In genomic region chr22:27149886-27150529, GRCh38 we compare ENCODE assay signal across 19 cellular contexts.
DNase-seq lines count a peak whose midpoint lies in the region; ATAC-seq and TF ChIP-seq lines count a peak whose summit lies in the region.
"Had no signal": no experiment of that assay in that cellular context is flagged by ENCODE, and none has a peak within 500 bp of the region (broad histone marks: within the 10 kb centered on the region; RNA-seq: fewer than 3 reads in every experiment).

No MANE protein-coding gene starts in this region.

- peak; percentile 30 for DNase-seq in NCI-H1092 treated with DMSO at 0.1 percent for 48 hours (lab: John Stamatoyannopoulos, UW)
- DNase-seq in NCI-H1092 (lab: John Stamatoyannopoulos, UW): no peak
- peak in 1 of 2 experiments; percentile 51 for DNase-seq in SJSA1 (ENCODE audit: low read depth in 1 of 2, low spot score in 2 of 2)
- no peak for DNase-seq in esophagus muscularis mucosa (ENCODE audit: extremely low spot score)
- DNase-seq in WTC11 (ENCODE audit: low spot score): no peak
- DNase-seq: activated CD4-positive, CD25-positive, alpha-beta regulatory T cell treated with anti-CD3 and anti-CD28 coated beads, Interleukin-2, amount 50 U/mL, for 72 hours; activated effector memory CD4-positive, alpha-beta T cell treated with anti-CD3 and anti-CD28 coated beads, Interleukin-2, amount 50 U/mL, for 16 hours; amygdala; CD8-positive, alpha-beta T cell; colonic mucosa; NCI-H1105; thyroid gland had no signal

- peaks cover 22% of the 10 kb centered on the region for H3K9me3 Mint-ChIP-seq in WTC11

- no peak overlapping the region for H3K27ac Mint-ChIP-seq in WTC11
- H3K27ac Mint-ChIP-seq: CD8-positive, alpha-beta T cell had no signal

- H3K4me1 ChIP-seq in SJSA1 (replicated peaks) (peaks cover 30% of the 10 kb centered on the region), gastroesophageal sphincter (peaks cover 0 to 22% (median 0%) of the 10 kb centered on the region in 3 donors), rectal smooth muscle tissue (ENCODE audit: control insufficient read depth, insufficient read depth, low read length) (no peaks in the 10 kb centered on the region), esophagus muscularis mucosa (peaks cover 0 to 19% (median 11%) of the 10 kb centered on the region in 4 donors)
- H3K4me1 ChIP-seq: colonic mucosa, parathyroid adenoma had no signal

- no peaks in the 10 kb centered on the region for H3K4me1 Mint-ChIP-seq in WTC11

- H3K36me3 Mint-ChIP-seq in WTC11: peaks cover 8% of the 10 kb centered on the region
- H3K36me3 Mint-ChIP-seq: CD8-positive, alpha-beta T cell had no signal

- H3K27me3 ChIP-seq in SJSA1 (replicated peaks) (no peaks in the 10 kb centered on the region), gastroesophageal sphincter (no peaks in the 10 kb centered on the region), rectal smooth muscle tissue (ENCODE audit: control insufficient read depth, insufficient read depth, low read length) (no peaks in the 10 kb centered on the region), esophagus muscularis mucosa (no peaks in the 10 kb centered on the region)
- H3K27me3 ChIP-seq: colonic mucosa, thyroid gland had no signal

- H3K27ac ChIP-seq in SJSA1 (peak overlapping the region; percentile 23), gastroesophageal sphincter (no peak overlapping the region), rectal smooth muscle tissue (ENCODE audit: low read depth, low read length) (no peak overlapping the region), esophagus muscularis mucosa (replicated peaks in 1 of 4) (no peak overlapping the region)
- H3K27ac ChIP-seq: 22Rv1, colonic mucosa, KMS-11, parathyroid adenoma, thyroid gland had no signal

- H3K27me3 Mint-ChIP-seq in WTC11 (ENCODE audit: low read depth): no peaks in the 10 kb centered on the region

- no peak overlapping the region for H3K9ac ChIP-seq in rectal smooth muscle tissue (ENCODE audit: low read length)
- H3K9ac ChIP-seq: KMS-11, parathyroid adenoma had no signal

- ATAC-seq in gastroesophageal sphincter (peak; percentile 28), WTC11 (no peak), GM21515 (IDR thresholded peaks at IDR 0.05; ENCODE audit: unreplicated experiment) (no peak)
- ATAC-seq: CD8-positive, alpha-beta T cell; esophagus mucosa had no signal

- WGBS in gastroesophageal sphincter (ENCODE audit: low coverage in 1 of 2), 2 donors: 29 to 34% methylated on average over 4 to 10 of the region's 12 CpGs
- WGBS in esophagus muscularis mucosa: 52% methylated on average over 12 of the region's 12 CpGs

- POLR2A ChIA-PET in WTC11 (lab: Charles Lee): no interaction called here

- no peak overlapping the region for H3K4me3 ChIP-seq in SJSA1
- H3K4me3 ChIP-seq in gastroesophageal sphincter: no peak overlapping the region
- peak overlapping the region; percentile 2 for H3K4me3 ChIP-seq in rectal smooth muscle tissue (ENCODE audit: low read length)
- H3K4me3 ChIP-seq in esophagus muscularis mucosa: no peak overlapping the region
- H3K4me3 ChIP-seq: colonic mucosa, thyroid gland had no signal

- intact Hi-C loops in esophagus muscularis mucosa (cut with DNase I): no loop called here

- no peaks in the 10 kb centered on the region for H3K9me3 ChIP-seq in SJSA1 (replicated peaks)
- H3K9me3 ChIP-seq in gastroesophageal sphincter: no peaks in the 10 kb centered on the region
- H3K9me3 ChIP-seq in esophagus muscularis mucosa: no peaks in the 10 kb centered on the region
- H3K9me3 ChIP-seq: colonic mucosa, thyroid gland had no signal

- TF ChIP-seq CTCF in gastroesophageal sphincter (IDR thresholded peaks at IDR 0.05) (no peak), esophagus muscularis mucosa (IDR thresholded peaks at IDR 0.05) (no peak), WTC11 (IDR thresholded peaks at IDR 0.05) (no peak)

- TF ChIP-seq POLR2A in gastroesophageal sphincter (IDR thresholded peaks at IDR 0.05) (no peak), esophagus muscularis mucosa (IDR thresholded peaks at IDR 0.05; ENCODE audit: low read depth) (no peak)

- CTCF ChIA-PET in WTC11 (lab: Charles Lee): interaction anchor here (1.6 to 1.9 kb wide), 2 partner anchors 15 to 182 kb away, joined by 4 to 8 read pairs; no protein-coding TSS in a partner anchor

- TF ChIP-seq EP300 in gastroesophageal sphincter (IDR thresholded peaks at IDR 0.05) (no peak), esophagus muscularis mucosa (IDR thresholded peaks at IDR 0.05) (no peak)

- no peaks in the 10 kb centered on the region for H3K36me3 ChIP-seq in SJSA1
- no peaks in the 10 kb centered on the region for H3K36me3 ChIP-seq in gastroesophageal sphincter
- no peaks in the 10 kb centered on the region for H3K36me3 ChIP-seq in rectal smooth muscle tissue (ENCODE audit: control insufficient read depth, insufficient read depth, low read length)
- no peaks in the 10 kb centered on the region for H3K36me3 ChIP-seq in esophagus muscularis mucosa
- H3K36me3 ChIP-seq: colonic mucosa, thyroid gland had no signal

- no peak overlapping the region for H3K4me3 Mint-ChIP-seq in WTC11
- H3K4me3 Mint-ChIP-seq: CD8-positive, alpha-beta T cell had no signal

TF ChIP-seq in WTC11, 78 proteins besides CTCF, POLR2A, EP300 and RAD21:
- TF ChIP-seq ATF1 (CRISPR knock-in tag; IDR thresholded peaks at IDR 0.05) (no peak), RELA (CRISPR knock-in tag; IDR thresholded peaks at IDR 0.05; ENCODE audit: borderline replicate concordance) (no peak), TP53 (CRISPR knock-in tag; IDR thresholded peaks at IDR 0.05) (no peak), OVOL2 (CRISPR knock-in tag; IDR thresholded peaks at IDR 0.05; ENCODE audit: borderline replicate concordance) (no peak), NFYB (CRISPR knock-in tag; conservative IDR thresholded peaks at IDR 0.05; ENCODE audit: low read depth) (no peak)
TF ChIP-seq in WTC11: peak in this region for 0.
